22 cellular contexts compared by ENCODE assay signal in genomic region chr1:47758341-47759237, GRCh38.
DNase-seq lines count a peak whose midpoint lies in the region; ATAC-seq, FAIRE-seq and TF ChIP-seq lines count a peak whose summit lies in the region.
"Had no signal": no experiment of that assay in that cellular context is flagged by ENCODE, and none has a peak within 500 bp of the region (broad histone marks: within the 10 kb centered on the region; RNA-seq: fewer than 3 reads in every experiment).

No MANE protein-coding gene starts in this region.

- no peak overlapping the region for H3K14ac ChIP-seq in H1 (ENCODE audit: insufficient read length)

- H3K18ac ChIP-seq in H1 (ENCODE audit: extremely low read depth, low read length) (no peak overlapping the region), mesendoderm (ENCODE audit: low read length) (no peak overlapping the region)

- TF ChIP-seq POLR2A in HepG2 (IDR thresholded peaks at IDR 0.05; ENCODE audit: insufficient read depth in 1 of 2, low read depth in 2 of 2, low read length in 2 of 2) (no peak), right lobe of liver (IDR thresholded peaks at IDR 0.05) (no peak), H1 (IDR thresholded peaks at IDR 0.05; ENCODE audit: control extremely low read depth in 1 of 2, low read depth in 2 of 2, low read length in 2 of 2) (no peak)

- H3K4ac ChIP-seq in H1 (replicated peaks; ENCODE audit: insufficient read length, low read depth, low read length) (no peak overlapping the region), mesendoderm (ENCODE audit: low read depth, low read length) (no peak overlapping the region)

- TF ChIP-seq EP300 in HepG2 (IDR thresholded peaks at IDR 0.05; ENCODE audit: low read depth in 2 of 2, low read length in 2 of 2) (no peak), HepG2 (CRISPR knock-in tag; IDR thresholded peaks at IDR 0.05; ENCODE audit: borderline replicate concordance) (no peak), H1 (IDR thresholded peaks at IDR 0.05; ENCODE audit: borderline replicate concordance in 1 of 2, low read depth in 2 of 2, low read length in 2 of 2) (no peak)

- H3K4me1 ChIP-seq in HepG2 (ENCODE audit: insufficient read depth, low read length) = no peaks in the 10 kb centered on the region
- H3K4me1 ChIP-seq in right lobe of liver = no peaks in the 10 kb centered on the region
- H3K4me1 ChIP-seq in H1 (replicated peaks in 1 of 4; ENCODE audit: control insufficient read depth in 3 of 4, insufficient read depth in 4 of 4, low read length in 3 of 4) = no peaks in the 10 kb centered on the region
- H3K4me1 ChIP-seq in mesendoderm (ENCODE audit: control insufficient read depth, low read depth, low read length) = peaks cover 3% of the 10 kb centered on the region
- H3K4me1 ChIP-seq: psoas muscle had no signal

- no peak overlapping the region for H2BK12ac ChIP-seq in H1 (ENCODE audit: low read depth, low read length)

- TF ChIP-seq CTCF in HepG2 (CRISPR knock-in tag; IDR thresholded peaks at IDR 0.05) = no peak
- no peak for TF ChIP-seq CTCF in right lobe of liver (IDR thresholded peaks at IDR 0.05)
- no peak for TF ChIP-seq CTCF in H1 (IDR thresholded peaks at IDR 0.05; ENCODE audit: control extremely low read depth in 1 of 3, insufficient read depth in 1 of 3, low read depth in 1 of 3, low read length in 3 of 3)

- ATAC-seq in HepG2 (no peak), right lobe of liver (no peak)
- ATAC-seq: activated CD4-positive, alpha-beta T cell treated with anti-CD3 and anti-CD28 coated beads for 36 hours; GM12878; HCT116 had no signal

- H3K56ac ChIP-seq in H1 (replicated peaks; ENCODE audit: insufficient read length, low read depth, low read length) (no peak overlapping the region), mesendoderm (ENCODE audit: low read length) (peak overlapping the region; percentile 7)

- TF ChIP-seq RAD21 in HepG2 (CRISPR knock-in tag; IDR thresholded peaks at IDR 0.05) (no peak), H1 (IDR thresholded peaks at IDR 0.05 in 1 of 2, conservative IDR thresholded peaks at IDR 0.05 in 1 of 2; ENCODE audit: low read depth in 2 of 2, low read length in 2 of 2) (no peak)

- in situ Hi-C loops in HepG2 (cut with HindIII; ENCODE audit: extremely low pct_ligation_motif_present, low pct_unique_long_range_greater_than_20kb) = no loop called here

- H2AK5ac ChIP-seq in H1 (ENCODE audit: low read depth, low read length) = no peak overlapping the region
- H2AK5ac ChIP-seq in mesendoderm (ENCODE audit: low read length) = no peak overlapping the region

- H4K5ac ChIP-seq in H1 (ENCODE audit: insufficient read length, low read depth, low read length) = no peak overlapping the region
- H4K5ac ChIP-seq in mesendoderm (ENCODE audit: low read length) = no peak overlapping the region

- DNase-seq in HepG2 (ENCODE audit: low spot score) (no peak), right lobe of liver (no peak), H1 (ENCODE audit: low read depth in 1 of 2, low spot score in 2 of 2) (peak in 1 of 2 experiments; percentile 37), mesendoderm (peak; percentile 68), NCI-H187 treated with DMSO at 0.1 percent for 48 hours (lab: John Stamatoyannopoulos, UW) (no peak), DMS79 treated with DMSO at 0.1 percent for 48 hours (lab: John Stamatoyannopoulos, UW) (no peak), NCI-H510A treated with DMSO at 0.1 percent for 48 hours (lab: John Stamatoyannopoulos, UW) (no peak), NCI-H226 (no peak)
- DNase-seq: activated CD4-positive, alpha-beta T cell treated with anti-CD3 and anti-CD28 coated beads for 36 hours; C1 segment of cervical spinal cord; cerebellar nuclear complex; DMS 273 treated with DMSO at 0.1 percent for 48 hours; effector CD8-positive, alpha-beta T cell; KG1; NCI-H1092 treated with DMSO at 0.1 percent for 48 hours; NCI-H2107; NCI-H526; psoas muscle; SW 1271 had no signal

- H3K27ac ChIP-seq in HepG2 (ENCODE audit: extremely low read length, insufficient read depth, low read length) = no peak overlapping the region
- H3K27ac ChIP-seq in right lobe of liver = no peak overlapping the region
- no peak overlapping the region for H3K27ac ChIP-seq in H1 (ENCODE audit: low read depth, low read length)
- H3K27ac ChIP-seq in mesendoderm (ENCODE audit: low read depth, low read length) = no peak overlapping the region
- H3K27ac ChIP-seq: psoas muscle had no signal

- intact Hi-C loops in HepG2 (cut with micrococcal nuclease; ENCODE audit: unreplicated experiment) (no loop called here), right lobe of liver (cut with DNase I) (no loop called here)

- H4K91ac ChIP-seq in H1 (replicated peaks; ENCODE audit: insufficient read length, low read length) = no peak overlapping the region

- H3K9me3 ChIP-seq in HepG2 (ENCODE audit: low read length) (no peaks in the 10 kb centered on the region), right lobe of liver (no peaks in the 10 kb centered on the region), H1 (ENCODE audit: insufficient read depth in 2 of 2, low read depth in 1 of 2, low read length in 1 of 2) (no peaks in the 10 kb centered on the region)
- H3K9me3 ChIP-seq: psoas muscle had no signal

- H3K4me2 ChIP-seq in HepG2 (ENCODE audit: low read depth, low read length) (no peak overlapping the region), H1 (ENCODE audit: insufficient read depth in 1 of 2, low read depth in 2 of 2, low read length in 2 of 2) (no peak overlapping the region), mesendoderm (ENCODE audit: low read length) (no peak overlapping the region)

- H2BK15ac ChIP-seq in H1 (ENCODE audit: low read length) = no peak overlapping the region
- H2BK15ac ChIP-seq in mesendoderm (replicated peaks; ENCODE audit: low read depth) = no peak overlapping the region

- no peaks in the 10 kb centered on the region for H3K79me1 ChIP-seq in H1 (ENCODE audit: low read depth, low read length)
- no peaks in the 10 kb centered on the region for H3K79me1 ChIP-seq in mesendoderm (ENCODE audit: low read length)

- CTCF ChIA-PET in HepG2 (lab: Yijun Ruan, JAX; ENCODE audit: low intra/inter-chr PET ratio, low total read pairs) (no interaction called here), H1 (lab: Charles Lee; ENCODE audit: partially characterized antibody) (interaction anchor here (0.7 to 3.9 kb wide), 7 partner anchors 16 to 229 kb away, joined by 3 to 13 read pairs (median 5); no protein-coding TSS in a partner anchor)

- POLR2A ChIA-PET in HepG2 (lab: Yijun Ruan, JAX) = no interaction called here
- POLR2A ChIA-PET in H1 (lab: Charles Lee; ENCODE audit: partially characterized antibody) = interaction anchor here (1.1 kb wide), 1 partner anchor 268 kb away, joined by 3 read pairs; no protein-coding TSS in a partner anchor

- no peak overlapping the region for H2BK120ac ChIP-seq in H1 (replicated peaks; ENCODE audit: low read depth, low read length)
- no peak overlapping the region for H2BK120ac ChIP-seq in mesendoderm (ENCODE audit: low read depth, low read length)

- no peak overlapping the region for H3K9ac ChIP-seq in HepG2 (ENCODE audit: insufficient read depth, low read depth, low read length)
- H3K9ac ChIP-seq in H1 (replicated peaks in 1 of 4; ENCODE audit: extremely low read depth in 1 of 4, low read depth in 3 of 4, low read length in 3 of 4) = no peak overlapping the region
- no peak overlapping the region for H3K9ac ChIP-seq in mesendoderm (ENCODE audit: low read length)

- H4K20me1 ChIP-seq in HepG2 (ENCODE audit: insufficient read depth, low read length) (no peaks in the 10 kb centered on the region), H1 (replicated peaks in 1 of 2; ENCODE audit: control insufficient read depth in 1 of 2, insufficient read depth in 2 of 2, low read length in 2 of 2) (no peaks in the 10 kb centered on the region)

- H4K8ac ChIP-seq in H1 (ENCODE audit: extremely low read depth, insufficient read depth, low read length) (no peak overlapping the region), mesendoderm (ENCODE audit: low read depth, low read length) (no peak overlapping the region)

- H2BK5ac ChIP-seq in H1 (ENCODE audit: low read depth, low read length) (no peak overlapping the region), mesendoderm (ENCODE audit: low read length) (no peak overlapping the region)

- H2BK20ac ChIP-seq in H1 (ENCODE audit: low read length) = no peak overlapping the region

- no peaks in the 10 kb centered on the region for H3K36me3 ChIP-seq in HepG2 (replicated peaks in 1 of 2; ENCODE audit: control insufficient read depth in 1 of 2, insufficient read depth in 2 of 2, low read length in 2 of 2)
- H3K36me3 ChIP-seq in right lobe of liver = no peaks in the 10 kb centered on the region
- no peaks in the 10 kb centered on the region for H3K36me3 ChIP-seq in H1 (ENCODE audit: control insufficient read depth in 2 of 4, insufficient read depth in 4 of 4, low read length in 3 of 4)
- H3K36me3 ChIP-seq in mesendoderm (ENCODE audit: control insufficient read depth, insufficient read depth, low read length) = no peaks in the 10 kb centered on the region

- H3K79me2 ChIP-seq in HepG2 (ENCODE audit: insufficient read depth, low read length) (no peaks in the 10 kb centered on the region), H1 (ENCODE audit: control insufficient read depth in 1 of 2, insufficient read depth in 2 of 2, low read length in 2 of 2) (no peaks in the 10 kb centered on the region), mesendoderm (ENCODE audit: control insufficient read depth, insufficient read depth, low read length) (no peaks in the 10 kb centered on the region)

- no peak overlapping the region for H3K4me3 ChIP-seq in HepG2 (replicated peaks in 1 of 3; ENCODE audit: insufficient read depth in 1 of 3, low read depth in 2 of 3, low read length in 3 of 3)
- H3K4me3 ChIP-seq in right lobe of liver = no peak overlapping the region
- H3K4me3 ChIP-seq in H1 (ENCODE audit: extremely low read depth in 1 of 4, insufficient read depth in 2 of 4, low read depth in 3 of 4, low read length in 4 of 4) = no peak overlapping the region
- H3K4me3 ChIP-seq in mesendoderm (ENCODE audit: low read length) = no peak overlapping the region
- H3K4me3 ChIP-seq: GM12878, psoas muscle had no signal

- no peak overlapping the region for H2AFZ ChIP-seq in HepG2 (ENCODE audit: low read length)
- no peak overlapping the region for H2AFZ ChIP-seq in H1 (ENCODE audit: low read length)

- H3K23ac ChIP-seq in H1 (ENCODE audit: insufficient read length) = no peak overlapping the region
- H3K23ac ChIP-seq in mesendoderm (ENCODE audit: low read length) = no peak overlapping the region

- BruUV-seq in HepG2 (replicated peaks; lab: Mats Ljungman, UMichigan) = no TSS peak

- H3K27me3 ChIP-seq in HepG2 (ENCODE audit: control insufficient read depth in 1 of 2, insufficient read depth in 2 of 2, low read length in 2 of 2) = peaks cover 4 to 57% of the 10 kb centered on the region in 2 experiments; a peak in 4 of 5 replicates
- H3K27me3 ChIP-seq in right lobe of liver = no peaks in the 10 kb centered on the region
- H3K27me3 ChIP-seq in H1 (replicated peaks in 1 of 4; ENCODE audit: control insufficient read depth in 3 of 4, extremely low read depth in 1 of 4, insufficient read depth in 3 of 4, low read length in 3 of 4) = no peaks in the 10 kb centered on the region
- H3K27me3 ChIP-seq in mesendoderm (ENCODE audit: insufficient read depth, low read length, poor library complexity) = no peaks in the 10 kb centered on the region

- FAIRE-seq in HepG2 (lab: Jason Lieb, UNC) (no peak), H1 (lab: Jason Lieb, UNC) (no peak)
- FAIRE-seq: GM12878, islet of Langerhans had no signal

- 46% methylated on average over 13 of the region's 20 CpGs for WGBS in HepG2 (ENCODE audit: low lambda C conversion rate)
- 73% methylated on average over 9 of the region's 20 CpGs for WGBS in right lobe of liver (ENCODE audit: insufficient coverage, low coverage, low lambda C conversion rate, missing lambda C conversion rate)
- 85% methylated on average over 19 of the region's 20 CpGs; no CpG with 5 or more reads in 1 of the 2 experiments for WGBS in H1 (ENCODE audit: extremely low coverage in 1 of 2, insufficient coverage in 1 of 2, insufficient read length in 1 of 2, insufficient replicate concordance in 2 of 2, low coverage in 1 of 2, low lambda C conversion rate in 2 of 2, missing lambda C conversion rate in 1 of 2), 2 experiments
- no CpG with 5 or more reads among the region's 20 CpGs for WGBS in mesendoderm (ENCODE audit: extremely low coverage, insufficient coverage, low lambda C conversion rate)

- H3K23me2 ChIP-seq in H1 (ENCODE audit: low read depth, low read length) = no peaks in the 10 kb centered on the region

Comparison
In these comparisons a context has a peak if more than half of its experiments do, and no peak if none do; other contexts are left out.
1. Of the 41 proteins assayed by ChIP-seq in both HepG2 and H1: peak only in HepG2: none; only in H1: none; in both: CEBPB; in neither: 39; mixed calls (peak in some experiments, not most) for 1.